In the genomic region with DNA sequence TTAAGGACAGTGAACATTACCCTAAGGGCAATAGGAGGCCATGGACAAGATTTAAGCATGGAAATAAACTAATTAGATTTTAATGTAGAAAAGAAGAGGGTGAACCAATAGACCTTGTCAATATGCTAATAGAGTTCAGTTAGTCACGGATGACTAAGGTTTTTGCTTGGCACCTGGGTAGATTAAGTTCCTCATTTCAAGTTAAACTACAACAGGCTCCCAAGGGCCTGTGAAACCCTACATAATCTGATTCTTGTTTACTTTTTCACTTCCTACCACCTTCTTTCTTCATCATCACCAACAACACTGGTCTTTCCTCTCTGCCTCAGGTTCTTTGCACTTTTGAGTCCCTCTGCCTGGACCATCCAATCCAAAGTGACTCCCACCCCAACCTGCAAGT, we compare ENCODE assay signal across 12 cellular contexts. TPM values are rescaled to one million over a fixed set of nuclear protein-coding genes. Genes with fewer than 3 reads are reported as not detected.
A peak's percentile ranks its signal among the peaks of the same experiment; 100 is the strongest.
DNase-seq lines count a peak whose midpoint lies in the region; ATAC-seq, FAIRE-seq and TF ChIP-seq lines count a peak whose summit lies in the region.
"Had no signal": no experiment of that assay in that cellular context is flagged by ENCODE, and none has a peak within 500 bp of the region (broad histone marks: within the 10 kb centered on the region; RNA-seq: fewer than 3 reads in every experiment).

No MANE protein-coding gene starts in this region.

- H3K27me3 ChIP-seq in BLaER1 (no peaks in the 10 kb centered on the region), mammary epithelial cell (ENCODE audit: insufficient read depth, low read length) (no peaks in the 10 kb centered on the region), colonic mucosa (no peaks in the 10 kb centered on the region)
- H3K27me3 ChIP-seq: tibial nerve had no signal

- no peaks in the 10 kb centered on the region for H3K9me3 ChIP-seq in BLaER1
- H3K9me3 ChIP-seq in mammary epithelial cell (replicated peaks; ENCODE audit: insufficient read depth, low read length): no peaks in the 10 kb centered on the region
- H3K9me3 ChIP-seq in colonic mucosa: no peaks in the 10 kb centered on the region

- in situ Hi-C loops in mammary epithelial cell (cut with MboI; ENCODE audit: low sequenced_read_pairs in 2 of 2): loop anchor here in 1 of 2 donors (25.0 kb wide), 2 partner anchors 207 to 407 kb away; a partner anchor contains a TSS

- no peak for FAIRE-seq in D721Med (lab: Jason Lieb, UNC)

- H3K36me3 Mint-ChIP-seq in T-cell: peaks cover 53% of the 10 kb centered on the region

- intact Hi-C loops in mammary epithelial cell (cut with micrococcal nuclease): no loop called here
- intact Hi-C loops in colonic mucosa (cut with DNase I): no loop called here

- H3K9me3 Mint-ChIP-seq in T-cell: no peaks in the 10 kb centered on the region

- 95% methylated on average over 1 of the region's 1 CpG for WGBS in mammary epithelial cell (ENCODE audit: low coverage, missing lambda C conversion rate)

- ATAC-seq in GM18909 (IDR thresholded peaks at IDR 0.05; ENCODE audit: poor library complexity, unreplicated experiment) (peak; percentile 62), HG03060 (IDR thresholded peaks at IDR 0.05; ENCODE audit: low read depth, unreplicated experiment) (peak; percentile 39), T-cell (replicated peaks in 1 of 4) (no peak)

- H3K36me3 ChIP-seq in BLaER1 (peaks cover 71% of the 10 kb centered on the region), mammary epithelial cell (ENCODE audit: insufficient read depth, low read length) (peaks cover 5% of the 10 kb centered on the region), colonic mucosa (no peaks in the 10 kb centered on the region)

- peak overlapping the region; percentile 36 to 56 for H3K27ac Mint-ChIP-seq in T-cell

- H3K4me3 ChIP-seq in BLaER1: no peak overlapping the region
- H3K4me3 ChIP-seq in mammary epithelial cell (replicated peaks in 1 of 3; ENCODE audit: insufficient read depth in 1 of 3, low read depth in 2 of 3, low read length in 3 of 3): no peak overlapping the region
- H3K4me3 ChIP-seq in colonic mucosa: no peak overlapping the region
- H3K4me3 ChIP-seq: tibial nerve had no signal

- POLR2A ChIA-PET in T-cell (lab: Charles Lee): interaction anchor here in 1 of 2 donors (0.7 kb wide), 1 partner anchor 19 kb away, joined by 5 read pairs; no protein-coding TSS in a partner anchor

- BruUV-seq in mammary epithelial cell (replicated peaks; lab: Mats Ljungman, UMichigan): no TSS peak

- H3K9ac ChIP-seq in BLaER1: no peak overlapping the region
- no peak overlapping the region for H3K9ac ChIP-seq in mammary epithelial cell (ENCODE audit: insufficient read depth, low read length)
- no peak overlapping the region for H3K9ac ChIP-seq in colonic mucosa (ENCODE audit: low read depth in 2 of 2, low read length in 2 of 2)

- H3K4me2 ChIP-seq in BLaER1 (peak overlapping the region; percentile 63), mammary epithelial cell (ENCODE audit: insufficient read depth, low read depth, low read length) (no peak overlapping the region)

- H3K27ac ChIP-seq in BLaER1 (peak overlapping the region; percentile 35), mammary epithelial cell (ENCODE audit: insufficient read depth, low read depth, low read length) (no peak overlapping the region), colonic mucosa (no peak overlapping the region)
- H3K27ac ChIP-seq: tibial nerve had no signal

- TF ChIP-seq CTCF in D721Med (IDR thresholded peaks at IDR 0.05; ENCODE audit: insufficient read depth, missing control alignments) (no peak), mammary epithelial cell (conservative IDR thresholded peaks at IDR 0.05 in 1 of 2, IDR thresholded peaks at IDR 0.05 in 1 of 2; ENCODE audit: extremely low read depth in 1 of 2, insufficient read depth in 1 of 2, low read depth in 1 of 2, low read length in 2 of 2) (no peak), colonic mucosa (IDR thresholded peaks at IDR 0.05) (no peak)

- DNase-seq in T-cell (no peak), D721Med (ENCODE audit: insufficient read length, low spot score) (no peak), mammary epithelial cell (no peak), nucleus accumbens (lab: John Stamatoyannopoulos, UW) (no peak), colonic mucosa (no peak)
- DNase-seq: anterior cingulate cortex; NCI-H187 treated with DMSO at 0.1 percent for 48 hours; stimulated activated CD4-positive, alpha-beta T cell treated with anti-CD3 and anti-CD28 coated beads, Interleukin-2, amount 100 ng/mL, for 24 hours had no signal

- H3K4me1 Mint-ChIP-seq in T-cell: peaks cover 16 to 28% (median 27%) of the 10 kb centered on the region in 3 donors

- CTCF ChIA-PET in T-cell (lab: Charles Lee) (interaction anchor here (0.6 kb wide), 2 partner anchors 172 to 1472 kb away, joined by 3 to 4 read pairs; no protein-coding TSS in a partner anchor), mammary epithelial cell (lab: Charles Lee; ENCODE audit: low non-redundant PET) (no interaction called here)

- no peak overlapping the region for H2AFZ ChIP-seq in mammary epithelial cell (ENCODE audit: low read depth, low read length)

- H3K27me3 Mint-ChIP-seq in T-cell: no peaks in the 10 kb centered on the region

- H3K79me2 ChIP-seq in mammary epithelial cell (ENCODE audit: insufficient read depth, low read length): no peaks in the 10 kb centered on the region

- H4K20me1 ChIP-seq in BLaER1 (no peaks in the 10 kb centered on the region), mammary epithelial cell (ENCODE audit: insufficient read depth, low read length) (no peaks in the 10 kb centered on the region)

- peaks cover 31% of the 10 kb centered on the region for H3K4me1 ChIP-seq in BLaER1
- no peaks in the 10 kb centered on the region for H3K4me1 ChIP-seq in mammary epithelial cell (ENCODE audit: insufficient read depth, low read length)
- no peaks in the 10 kb centered on the region for H3K4me1 ChIP-seq in colonic mucosa
- H3K4me1 ChIP-seq: tibial nerve had no signal

- dilution Hi-C loops in mammary epithelial cell (cut with HindIII; ENCODE audit: low sequenced_read_pairs): no loop called here

- H3K4me3 Mint-ChIP-seq in T-cell: no peak overlapping the region

RNA-seq across cellular contexts. Expression of a gene that starts 14.8 kb away (rescaled TPM):
- total RNA-seq in T-cell (100 to 1,000 TPM in 4 of 5 donors, 10 to 100 TPM in 1; 95.4 to 136 (median 111) TPM), mammary epithelial cell (10 to 100 TPM; 11.2 to 12.9 TPM), colonic mucosa (10 to 100 TPM; 10.8 to 11.6 TPM)
- polyA plus RNA-seq in mammary epithelial cell: 11.2 TPM
- polyA minus RNA-seq in mammary epithelial cell: 27.5 TPM

RNA-seq across cellular contexts. Expression of a gene that starts 20.5 kb away (rescaled TPM):
- total RNA-seq in T-cell (10 to 100 TPM; 49.3 to 68.0 (median 66.8) TPM), mammary epithelial cell (1 to 10 TPM in 1 of 2 donors, not detected in 1; 1.9 TPM), colonic mucosa (1 to 10 TPM; 1.7 to 2.2 TPM)
- 0.66 TPM for polyA plus RNA-seq in mammary epithelial cell
- polyA minus RNA-seq in mammary epithelial cell: not detected

Comparison
In these comparisons a context has a peak if more than half of its experiments do, and no peak if none do; other contexts are left out.
1. ATAC-seq: peak in GM18909 (single experiment) and HG03060 (single experiment); none in T-cell (0 of 4).
2. RNA of a gene that starts 14.8 kb away (total RNA-seq): 95.4 to 136 TPM in T-cell; 11.2 to 12.9 TPM in mammary epithelial cell and 10.8 to 11.6 TPM in colonic mucosa; every median in the first group is over 4 times any median in the second.
3. RNA of a gene that starts 20.5 kb away (total RNA-seq): 49.3 to 68.0 TPM in T-cell; 1.7 to 2.2 TPM in colonic mucosa and 1.9 TPM in mammary epithelial cell; every median in the first group is over 10 times any median in the second.